Comparison of ENCODE assay signal across 34 cellular contexts in the genomic region with DNA sequence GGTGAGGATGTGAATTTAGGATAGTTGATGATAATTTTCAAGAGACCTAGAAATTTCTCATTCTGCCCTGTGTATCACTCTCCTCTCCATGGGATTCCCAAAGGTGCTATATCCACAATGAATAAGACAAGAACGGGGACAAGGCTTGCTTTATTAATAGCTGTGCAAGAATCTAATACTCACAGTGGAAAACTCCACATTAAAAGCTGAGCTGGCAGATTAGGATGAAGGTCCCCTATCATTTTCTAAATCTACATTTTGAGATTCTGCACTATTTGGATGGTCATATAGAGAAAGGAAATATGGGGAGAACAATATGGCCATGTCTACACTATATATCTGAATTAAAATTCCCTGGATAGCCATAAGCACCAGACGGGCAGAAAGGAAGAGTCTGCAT.
"Had no signal": no experiment of that assay in that cellular context is flagged by ENCODE, and none has a peak within 500 bp of the region (broad histone marks: within the 10 kb centered on the region; RNA-seq: fewer than 3 reads in every experiment).

No MANE protein-coding gene starts in this region.

- H3K36me3 ChIP-seq: adrenal gland, brain microvascular endothelial cell, breast epithelium had no signal

- H3K27ac Mint-ChIP-seq: activated B cell treated with CpG ODN at 0.5 μM for 24 hours; activated CD4-positive, alpha-beta memory T cell treated with anti-CD3 and anti-CD28 coated beads for 36 hours; activated CD4-positive, alpha-beta T cell treated with anti-CD3 and anti-CD28 coated beads, Interleukin-2, amount 10 ng/mL, durations not matched to agents 24 days and 14 days; activated CD8-positive, alpha-beta T cell treated with anti-CD3 and anti-CD28 coated beads for 36 hours; activated naive CD4-positive, alpha-beta T cell treated with anti-CD3 and anti-CD28 coated beads for 36 hours; activated naive CD4-positive, alpha-beta T cell treated with anti-CD3 and anti-CD28 coated beads, Interleukin-2, amount 50 U/mL, for 72 hours; activated naive CD8-positive, alpha-beta T cell treated with anti-CD3 and anti-CD28 coated beads for 36 hours; activated T-cell treated with anti-CD3 and anti-CD28 coated beads, Interleukin-2, amount 50 U/mL, for 72 hours; activated T-helper 1 cell treated with anti-CD3 and anti-CD28 coated beads, Interleukin-12 subunit alpha, Interleukin-12 subunit beta, Interleukin-2, Interleukin-4 antibody, amounts not matched to agents 30 ng/mL and 10 ng/mL and 1 ng/mL, durations not matched to agents 14 hours and 24 hours and 36 hours; activated T-helper 17 cell treated with anti-CD3 and anti-CD28 coated beads, Interleukin-2, amount 50 U/mL, for 72 hours; T-helper 17 cell had no signal

- H3K9me3 Mint-ChIP-seq: activated B cell treated with CpG ODN at 0.5 μM for 24 hours; activated CD4-positive, alpha-beta memory T cell treated with anti-CD3 and anti-CD28 coated beads for 36 hours; activated CD4-positive, alpha-beta T cell treated with anti-CD3 and anti-CD28 coated beads, Interleukin-2, amount 10 ng/mL, durations not matched to agents 24 days and 14 days; activated CD8-positive, alpha-beta T cell treated with anti-CD3 and anti-CD28 coated beads for 36 hours; activated naive CD4-positive, alpha-beta T cell treated with anti-CD3 and anti-CD28 coated beads, Interleukin-2, amount 50 U/mL, for 72 hours; activated naive CD8-positive, alpha-beta T cell treated with anti-CD3 and anti-CD28 coated beads for 36 hours; activated T-cell treated with anti-CD3 and anti-CD28 coated beads, Interleukin-2, amount 50 U/mL, for 4 hours; activated T-cell treated with anti-CD3 and anti-CD28 coated beads, Interleukin-2, amount 50 U/mL, for 72 hours; activated T-helper 1 cell treated with anti-CD3 and anti-CD28 coated beads, Interleukin-12 subunit alpha, Interleukin-12 subunit beta, Interleukin-2, Interleukin-4 antibody, amounts not matched to agents 30 ng/mL and 10 ng/mL and 1 ng/mL, durations not matched to agents 14 hours and 24 hours and 36 hours; activated T-helper 17 cell treated with anti-CD3 and anti-CD28 coated beads, Interleukin-2, amount 50 U/mL, for 72 hours had no signal

- DNase-seq: activated B cell treated with CpG ODN at 0.5 μM for 24 hours; activated CD4-positive, alpha-beta memory T cell treated with anti-CD3 and anti-CD28 coated beads for 36 hours; activated CD4-positive, alpha-beta T cell treated with anti-CD3 and anti-CD28 coated beads for 4 hours; activated CD4-positive, alpha-beta T cell treated with anti-CD3 and anti-CD28 coated beads, Interleukin-2, amount 10 ng/mL, durations not matched to agents 24 days and 14 days; activated CD4-positive, alpha-beta T cell treated with anti-CD3 and anti-CD28 coated beads, Interleukin-2, amount 50 U/mL, for 1 hour; activated CD4-positive, alpha-beta T cell treated with anti-CD3 and anti-CD28 coated beads, Interleukin-2, amount 50 U/mL, for 4 hours; activated CD4-positive, CD25-positive, alpha-beta regulatory T cell treated with anti-CD3 and anti-CD28 coated beads, Interleukin-2, amount 50 U/mL, for 72 hours; activated CD8-positive, alpha-beta memory T cell treated with anti-CD3 and anti-CD28 coated beads, Interleukin-2, amount 50 U/mL, for 4 hours; activated CD8-positive, alpha-beta T cell treated with anti-CD3 and anti-CD28 coated beads for 36 hours; activated effector memory CD4-positive, alpha-beta T cell treated with anti-CD3 and anti-CD28 coated beads, Interleukin-2, amount 50 U/mL, for 16 hours; activated gamma-delta T cell treated with Interleukin-2 at 50 U/mL for 16 hours; activated naive CD4-positive, alpha-beta T cell; activated naive CD4-positive, alpha-beta T cell treated with anti-CD3 and anti-CD28 coated beads for 36 hours; activated naive CD4-positive, alpha-beta T cell treated with anti-CD3 and anti-CD28 coated beads, Interleukin-2, amount 50 U/mL, for 16 hours; activated naive CD8-positive, alpha-beta T cell treated with anti-CD3 and anti-CD28 coated beads for 36 hours; activated T-cell treated with anti-CD3 and anti-CD28 coated beads for 4 hours; activated T-cell treated with anti-CD3 and anti-CD28 coated beads, Interleukin-2, amount 50 U/mL, for 1 hour; activated T-cell treated with anti-CD3 and anti-CD28 coated beads, Interleukin-2, amount 50 U/mL, for 4 hours; activated T-cell treated with anti-CD3 and anti-CD28 coated beads, Interleukin-2, amount 50 U/mL, for 72 hours; adrenal gland; amniotic stem cell; aorta; body of pancreas; brain microvascular endothelial cell; central memory CD4-positive, alpha-beta T cell; T-helper 17 cell; T1000 had no signal

- H3K4me3 ChIP-seq: adrenal gland, body of pancreas, breast epithelium had no signal

- H3K27me3 Mint-ChIP-seq: activated B cell treated with CpG ODN at 0.5 μM for 24 hours; activated CD8-positive, alpha-beta T cell treated with anti-CD3 and anti-CD28 coated beads for 36 hours had no signal

- H3K4me1 Mint-ChIP-seq: activated T-helper 17 cell treated with anti-CD3 and anti-CD28 coated beads, Interleukin-2, amount 50 U/mL, for 72 hours; T-helper 17 cell had no signal

- H3K27ac ChIP-seq: adrenal gland, body of pancreas, brain microvascular endothelial cell, breast epithelium, VCaP had no signal

- H3K9me3 ChIP-seq: adrenal gland, body of pancreas, breast epithelium had no signal

- H3K4me1 ChIP-seq: breast epithelium had no signal

- H3K4me3 Mint-ChIP-seq: activated B cell treated with CpG ODN at 0.5 μM for 24 hours; activated CD4-positive, alpha-beta memory T cell treated with anti-CD3 and anti-CD28 coated beads for 36 hours; activated CD4-positive, alpha-beta T cell treated with anti-CD3 and anti-CD28 coated beads, Interleukin-2, amount 10 ng/mL, durations not matched to agents 24 days and 14 days; activated CD8-positive, alpha-beta T cell treated with anti-CD3 and anti-CD28 coated beads for 36 hours; activated naive CD4-positive, alpha-beta T cell treated with anti-CD3 and anti-CD28 coated beads for 36 hours; activated naive CD8-positive, alpha-beta T cell treated with anti-CD3 and anti-CD28 coated beads for 36 hours; activated T-cell treated with anti-CD3 and anti-CD28 coated beads, Interleukin-2, amount 50 U/mL, for 4 hours; activated T-cell treated with anti-CD3 and anti-CD28 coated beads, Interleukin-2, amount 50 U/mL, for 72 hours; activated T-helper 1 cell treated with anti-CD3 and anti-CD28 coated beads, Interleukin-12 subunit alpha, Interleukin-12 subunit beta, Interleukin-2, Interleukin-4 antibody, amounts not matched to agents 30 ng/mL and 10 ng/mL and 1 ng/mL, durations not matched to agents 14 hours and 24 hours and 36 hours; activated T-helper 17 cell treated with anti-CD3 and anti-CD28 coated beads, Interleukin-2, amount 50 U/mL, for 72 hours; T-helper 17 cell had no signal

- H3K36me3 Mint-ChIP-seq: activated CD4-positive, alpha-beta memory T cell treated with anti-CD3 and anti-CD28 coated beads for 36 hours; activated naive CD4-positive, alpha-beta T cell treated with anti-CD3 and anti-CD28 coated beads, Interleukin-2, amount 50 U/mL, for 72 hours; activated naive CD8-positive, alpha-beta T cell treated with anti-CD3 and anti-CD28 coated beads for 36 hours had no signal

- ATAC-seq: activated CD8-positive, alpha-beta T cell treated with anti-CD3 and anti-CD28 coated beads for 36 hours; activated naive CD4-positive, alpha-beta T cell treated with anti-CD3 and anti-CD28 coated beads, Interleukin-2, amount 50 U/mL, for 72 hours; activated T-cell treated with anti-CD3 and anti-CD28 coated beads, Interleukin-2, amount 50 U/mL, for 4 hours; activated T-cell treated with anti-CD3 and anti-CD28 coated beads, Interleukin-2, amount 50 U/mL, for 72 hours; activated T-helper 17 cell treated with anti-CD3 and anti-CD28 coated beads, Interleukin-2, amount 50 U/mL, for 72 hours; body of pancreas; T-helper 17 cell had no signal

- H3K27me3 ChIP-seq: adrenal gland, body of pancreas, brain microvascular endothelial cell, breast epithelium had no signal

- FAIRE-seq: astrocyte, TTC549 had no signal
